Comparison of ENCODE assay signal across 17 cellular contexts in the genomic region with DNA sequence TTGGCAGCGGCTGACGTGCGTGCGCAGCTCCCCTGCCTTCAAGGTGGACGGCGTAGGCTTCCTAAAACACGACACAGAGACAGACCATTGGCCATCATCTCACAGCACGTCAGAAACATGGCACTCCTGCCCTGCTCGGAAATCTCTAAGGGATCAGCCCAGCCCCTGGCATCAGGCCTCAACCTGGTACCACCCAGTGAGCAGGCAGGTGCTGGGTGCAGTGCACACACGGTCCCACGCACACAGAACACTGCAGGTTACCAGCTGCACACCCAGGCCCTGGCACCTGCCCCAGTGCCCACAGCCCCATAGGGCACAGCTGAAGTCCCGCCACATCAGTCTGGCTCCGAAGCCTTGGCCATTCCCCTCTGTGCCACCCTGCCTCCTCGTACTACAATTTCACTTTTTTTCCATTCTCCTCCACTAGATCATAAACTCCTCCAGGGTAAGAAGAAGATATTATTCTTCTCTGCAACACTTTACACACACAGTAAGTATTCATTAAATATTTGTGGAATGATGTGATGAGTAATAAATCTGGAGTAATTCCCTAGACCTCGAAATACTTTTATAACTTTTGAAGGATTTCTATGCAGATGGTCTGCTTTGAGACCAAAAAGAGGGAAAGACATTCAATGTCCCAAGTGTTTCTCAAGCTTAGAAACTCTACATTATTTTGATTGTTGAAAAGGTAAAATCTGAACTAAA.
DNase-seq lines count a peak whose midpoint lies in the region; ATAC-seq and TF ChIP-seq lines count a peak whose summit lies in the region.
"Had no signal": no experiment of that assay in that cellular context is flagged by ENCODE, and none has a peak within 500 bp of the region (broad histone marks: within the 10 kb centered on the region; RNA-seq: fewer than 3 reads in every experiment).

No MANE protein-coding gene starts in this region.

- CTCF ChIA-PET in PC-3 (lab: Charles Lee), result no interaction called here

- TF ChIP-seq CTCF in heart left ventricle (IDR thresholded peaks at IDR 0.05), result no peak
- TF ChIP-seq CTCF in PC-3 (conservative IDR thresholded peaks at IDR 0.05; ENCODE audit: low read depth, low read length), result no peak
- no peak for TF ChIP-seq CTCF in fibroblast of the aortic adventitia (IDR thresholded peaks at IDR 0.05; ENCODE audit: insufficient read depth, low read length)
- no peak for TF ChIP-seq CTCF in type B pancreatic cell (conservative IDR thresholded peaks at IDR 0.05)

- no peaks in the 10 kb centered on the region for H3K9me3 ChIP-seq in heart left ventricle
- H3K9me3 ChIP-seq in PC-3 (ENCODE audit: low read length), result no peaks in the 10 kb centered on the region
- H3K9me3 ChIP-seq: SJCRH30 had no signal

- H3K4me2 ChIP-seq in PC-3 (ENCODE audit: low read length), result no peak overlapping the region

- H4K20me1 ChIP-seq in PC-3 (ENCODE audit: low read length), result no peaks in the 10 kb centered on the region

- POLR2A ChIA-PET in PC-3 (lab: Charles Lee; ENCODE audit: unreplicated experiment), result no interaction called here

- no peaks in the 10 kb centered on the region for H3K79me2 ChIP-seq in PC-3 (ENCODE audit: low read length)

- no TSS peak for BruUV-seq in PC-3 (replicated peaks; lab: Mats Ljungman, UMichigan)

- H3F3A ChIP-seq in PC-3 (ENCODE audit: low read length, unreplicated experiment), result no peaks in the 10 kb centered on the region

- H3K4me1 Mint-ChIP-seq in type B pancreatic cell (ENCODE audit: unreplicated experiment), result no peaks in the 10 kb centered on the region

- DNase-seq in heart left ventricle (no peak), left cardiac atrium (no peak), PC-3 (peak; percentile 27), fibroblast of the aortic adventitia (ENCODE audit: low read depth) (peak; percentile 45), type B pancreatic cell (ENCODE audit: extremely low spot score, unreplicated experiment) (peak; percentile 43), NCI-H2029 (lab: John Stamatoyannopoulos, UW) (no peak), NCI-H1436 treated with DMSO at 0.1 percent for 48 hours (lab: John Stamatoyannopoulos, UW) (no peak), Ammon's horn (ENCODE audit: low spot score) (no peak)
- DNase-seq: activated CD4-positive, alpha-beta T cell treated with anti-CD3 and anti-CD28 coated beads, Interleukin-2, amount 50 U/mL, for 4 hours; activated naive CD4-positive, alpha-beta T cell treated with Interleukin-2 at 50 U/mL for 16 hours; activated T-cell treated with anti-CD3 and anti-CD28 coated beads for 4 hours; NCI-H187 treated with DMSO at 0.1 percent for 48 hours; NCI-H510A; SJCRH30; stimulated activated CD4-positive, alpha-beta T cell treated with anti-CD3 and anti-CD28 coated beads, Interleukin-4, amount 100 ng/mL, for 4 hours had no signal

- H3K36me3 ChIP-seq in heart left ventricle (peaks cover 9 to 100% (median 92%) of the 10 kb centered on the region in 9 donors), PC-3 (ENCODE audit: low read depth, low read length) (no peaks in the 10 kb centered on the region)

- no peaks in the 10 kb centered on the region for H3K4me1 ChIP-seq in heart left ventricle
- no peaks in the 10 kb centered on the region; the same call in 1 of the 2 replicates for H3K4me1 ChIP-seq in PC-3 (ENCODE audit: insufficient read depth, low read length)
- H3K4me1 ChIP-seq: SJCRH30 had no signal

- peak in 3 of 4 donors; percentile 8 to 23 (median 15) for ATAC-seq in heart left ventricle
- no peak for ATAC-seq in left cardiac atrium
- ATAC-seq in PC-3, result peak; percentile 48; the same call in 1 of the 2 replicates

- H3K9ac ChIP-seq in PC-3 (ENCODE audit: low read length), result no peak overlapping the region

- WGBS in heart left ventricle, 4 donors, result 89 to 91% (median 90%) methylated on average over 15 of the region's 15 CpGs

- H3K27me3 ChIP-seq in heart left ventricle (no peaks in the 10 kb centered on the region), PC-3 (ENCODE audit: low read length) (no peaks in the 10 kb centered on the region)
- H3K27me3 ChIP-seq: SJCRH30 had no signal

- H2AFZ ChIP-seq in PC-3 (ENCODE audit: low read length), result no peak overlapping the region

- no peak overlapping the region for H3K27ac ChIP-seq in heart left ventricle
- no peak overlapping the region for H3K27ac ChIP-seq in PC-3 (ENCODE audit: low read length)
- H3K27ac ChIP-seq: SJCRH30, VCaP had no signal

- no peak overlapping the region for H3K4me3 Mint-ChIP-seq in type B pancreatic cell
- H3K4me3 Mint-ChIP-seq: T-helper 1 cell treated with Interleukin-12 subunit alpha and Interleukin-12 subunit beta and Interleukin-4 antibody, amounts not matched to agents 30 μg/mL and 1 μg/mL, for 36 hours had no signal

- no peak overlapping the region for H3K27ac Mint-ChIP-seq in type B pancreatic cell
- H3K27ac Mint-ChIP-seq: T-helper 1 cell treated with Interleukin-12 subunit alpha and Interleukin-12 subunit beta and Interleukin-4 antibody, amounts not matched to agents 30 μg/mL and 1 μg/mL, for 36 hours had no signal

- TF ChIP-seq POLR2A in heart left ventricle (IDR thresholded peaks at IDR 0.05), result no peak

- no peaks in the 10 kb centered on the region for H3K9me3 Mint-ChIP-seq in type B pancreatic cell

- H3K27me3 Mint-ChIP-seq in type B pancreatic cell, result no peaks in the 10 kb centered on the region

- intact Hi-C loops in heart left ventricle (cut with DNase I) (no loop called here), left cardiac atrium (cut with DNase I) (no loop called here), PC-3 (cut with micrococcal nuclease) (no loop called here)

- no peak overlapping the region for H3K4me3 ChIP-seq in heart left ventricle
- no peak overlapping the region for H3K4me3 ChIP-seq in PC-3 (ENCODE audit: low read length)
- no peak overlapping the region for H3K4me3 ChIP-seq in fibroblast of the aortic adventitia (ENCODE audit: low read depth, low read length)
- H3K4me3 ChIP-seq: SJCRH30 had no signal

- no peaks in the 10 kb centered on the region for H3K9me2 ChIP-seq in PC-3 (replicated peaks; ENCODE audit: low read length)

- H3K36me3 Mint-ChIP-seq in type B pancreatic cell, result no peaks in the 10 kb centered on the region

Comparison
In these comparisons a context has a peak if more than half of its experiments do, and no peak if none do; other contexts are left out.
1. ATAC-seq: peak in heart left ventricle (3 of 4) and PC-3 (single experiment); none in left cardiac atrium (0 of 2).
2. DNase-seq: peak in PC-3 (single experiment), fibroblast of the aortic adventitia (single experiment) and type B pancreatic cell (single experiment); none in heart left ventricle (0 of 5), left cardiac atrium (single experiment), NCI-H2029 (single experiment), NCI-H1436 treated with DMSO at 0.1 percent for 48 hours (single experiment) and Ammon's horn (single experiment).